Comparison of ENCODE assay signal across 1 cellular context in the genomic region with DNA sequence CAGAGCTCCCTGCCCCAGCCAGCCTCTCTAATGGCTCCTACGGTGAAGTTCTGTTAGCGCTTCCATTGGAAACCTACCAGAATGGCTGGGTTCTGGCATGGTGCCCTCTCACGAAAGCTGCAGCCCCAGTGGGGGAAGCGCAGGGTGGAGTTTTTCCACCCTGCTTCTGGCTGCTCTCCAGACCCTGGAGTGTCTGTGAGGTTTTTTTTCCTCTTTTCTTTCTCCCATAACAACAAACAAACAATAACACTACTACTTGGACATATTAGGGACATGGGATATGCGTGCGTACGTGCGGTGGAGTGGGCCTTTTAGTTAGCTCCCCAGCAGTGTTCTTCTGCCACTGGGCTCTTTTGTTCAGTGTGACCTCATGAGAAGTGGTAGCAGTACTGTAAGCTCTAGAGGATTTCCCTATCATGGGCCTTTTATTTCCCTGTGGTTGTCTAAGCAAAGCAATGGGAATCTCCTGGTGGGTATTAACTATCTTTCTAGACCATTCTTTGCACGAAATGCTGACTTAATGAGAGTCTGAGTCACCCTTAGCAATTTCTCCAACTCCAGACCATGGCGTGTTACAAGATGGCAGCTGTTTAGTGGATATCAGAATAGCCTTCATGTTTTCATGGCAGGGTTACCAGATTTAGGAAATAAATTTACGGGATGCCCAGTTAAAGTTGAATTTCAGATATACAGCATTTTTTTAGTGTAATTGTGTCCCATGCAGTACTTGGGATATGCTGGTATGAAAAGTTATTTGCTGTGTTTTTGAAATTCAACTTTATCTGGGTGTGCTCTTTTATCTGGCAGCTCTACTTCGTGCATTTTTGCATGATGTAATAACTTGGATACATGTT.
TF ChIP-seq lines count a peak whose summit lies in the region.

No MANE protein-coding gene starts in this region.

TF ChIP-seq in K562, 482 proteins besides CTCF, POLR2A, EP300 and RAD21 (continued from another document and continues in another):
- TF ChIP-seq, protein P1, sequence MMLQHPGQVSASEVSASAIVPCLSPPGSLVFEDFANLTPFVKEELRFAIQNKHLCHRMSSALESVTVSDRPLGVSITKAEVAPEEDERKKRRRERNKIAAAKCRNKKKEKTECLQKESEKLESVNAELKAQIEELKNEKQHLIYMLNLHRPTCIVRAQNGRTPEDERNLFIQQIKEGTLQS (IDR thresholded peaks at IDR 0.05) = peak; percentile 85
- TF ChIP-seq, protein P1 (CRISPR knock-in tag; conservative IDR thresholded peaks at IDR 0.05) = no peak; the same call in 1 of the 2 replicates
- no peak for TF ChIP-seq ZNF124 (CRISPR knock-in tag; IDR thresholded peaks at IDR 0.05)
- TF ChIP-seq, protein P2, sequence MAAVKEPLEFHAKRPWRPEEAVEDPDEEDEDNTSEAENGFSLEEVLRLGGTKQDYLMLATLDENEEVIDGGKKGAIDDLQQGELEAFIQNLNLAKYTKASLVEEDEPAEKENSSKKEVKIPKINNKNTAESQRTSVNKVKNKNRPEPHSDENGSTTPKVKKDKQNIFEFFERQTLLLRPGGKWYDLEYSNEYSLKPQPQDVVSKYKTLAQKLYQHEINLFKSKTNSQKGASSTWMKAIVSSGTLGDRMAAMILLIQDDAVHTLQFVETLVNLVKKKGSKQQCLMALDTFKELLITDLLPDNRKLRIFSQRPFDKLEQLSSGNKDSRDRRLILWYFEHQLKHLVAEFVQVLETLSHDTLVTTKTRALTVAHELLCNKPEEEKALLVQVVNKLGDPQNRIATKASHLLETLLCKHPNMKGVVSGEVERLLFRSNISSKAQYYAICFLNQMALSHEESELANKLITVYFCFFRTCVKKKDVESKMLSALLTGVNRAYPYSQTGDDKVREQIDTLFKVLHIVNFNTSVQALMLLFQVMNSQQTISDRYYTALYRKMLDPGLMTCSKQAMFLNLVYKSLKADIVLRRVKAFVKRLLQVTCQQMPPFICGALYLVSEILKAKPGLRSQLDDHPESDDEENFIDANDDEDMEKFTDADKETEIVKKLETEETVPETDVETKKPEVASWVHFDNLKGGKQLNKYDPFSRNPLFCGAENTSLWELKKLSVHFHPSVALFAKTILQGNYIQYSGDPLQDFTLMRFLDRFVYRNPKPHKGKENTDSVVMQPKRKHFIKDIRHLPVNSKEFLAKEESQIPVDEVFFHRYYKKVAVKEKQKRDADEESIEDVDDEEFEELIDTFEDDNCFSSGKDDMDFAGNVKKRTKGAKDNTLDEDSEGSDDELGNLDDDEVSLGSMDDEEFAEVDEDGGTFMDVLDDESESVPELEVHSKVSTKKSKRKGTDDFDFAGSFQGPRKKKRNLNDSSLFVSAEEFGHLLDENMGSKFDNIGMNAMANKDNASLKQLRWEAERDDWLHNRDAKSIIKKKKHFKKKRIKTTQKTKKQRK (IDR thresholded peaks at IDR 0.05; ENCODE audit: borderline replicate concordance, low read depth, low read length) = no peak
- TF ChIP-seq, protein P3, sequence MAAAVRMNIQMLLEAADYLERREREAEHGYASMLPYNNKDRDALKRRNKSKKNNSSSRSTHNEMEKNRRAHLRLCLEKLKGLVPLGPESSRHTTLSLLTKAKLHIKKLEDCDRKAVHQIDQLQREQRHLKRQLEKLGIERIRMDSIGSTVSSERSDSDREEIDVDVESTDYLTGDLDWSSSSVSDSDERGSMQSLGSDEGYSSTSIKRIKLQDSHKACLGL (CRISPR knock-in tag; IDR thresholded peaks at IDR 0.05; ENCODE audit: borderline replicate concordance, poor library complexity, severe bottlenecking) = no peak
- TF ChIP-seq NEUROD1 (IDR thresholded peaks at IDR 0.05; ENCODE audit: borderline replicate concordance, low read depth, low read length, partially characterized antibody) = no peak
- TF ChIP-seq ZNF75A (CRISPR knock-in tag; IDR thresholded peaks at IDR 0.05) = no peak
- TF ChIP-seq POLR2AphosphoS5 (IDR thresholded peaks at IDR 0.05; ENCODE audit: control insufficient read depth, insufficient read depth, low read depth, low read length) = no peak
- TF ChIP-seq, protein P4, sequence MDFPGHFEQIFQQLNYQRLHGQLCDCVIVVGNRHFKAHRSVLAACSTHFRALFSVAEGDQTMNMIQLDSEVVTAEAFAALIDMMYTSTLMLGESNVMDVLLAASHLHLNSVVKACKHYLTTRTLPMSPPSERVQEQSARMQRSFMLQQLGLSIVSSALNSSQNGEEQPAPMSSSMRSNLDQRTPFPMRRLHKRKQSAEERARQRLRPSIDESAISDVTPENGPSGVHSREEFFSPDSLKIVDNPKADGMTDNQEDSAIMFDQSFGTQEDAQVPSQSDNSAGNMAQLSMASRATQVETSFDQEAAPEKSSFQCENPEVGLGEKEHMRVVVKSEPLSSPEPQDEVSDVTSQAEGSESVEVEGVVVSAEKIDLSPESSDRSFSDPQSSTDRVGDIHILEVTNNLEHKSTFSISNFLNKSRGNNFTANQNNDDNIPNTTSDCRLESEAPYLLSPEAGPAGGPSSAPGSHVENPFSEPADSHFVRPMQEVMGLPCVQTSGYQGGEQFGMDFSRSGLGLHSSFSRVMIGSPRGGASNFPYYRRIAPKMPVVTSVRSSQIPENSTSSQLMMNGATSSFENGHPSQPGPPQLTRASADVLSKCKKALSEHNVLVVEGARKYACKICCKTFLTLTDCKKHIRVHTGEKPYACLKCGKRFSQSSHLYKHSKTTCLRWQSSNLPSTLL (IDR thresholded peaks at IDR 0.05) = no peak
- peak; percentile 79; the same call in 1 of the 2 replicates for TF ChIP-seq NFRKB (IDR thresholded peaks at IDR 0.05; ENCODE audit: low read depth)
- no peak for TF ChIP-seq ZNF212 (CRISPR knock-in tag; IDR thresholded peaks at IDR 0.05)
- TF ChIP-seq, protein P5, sequence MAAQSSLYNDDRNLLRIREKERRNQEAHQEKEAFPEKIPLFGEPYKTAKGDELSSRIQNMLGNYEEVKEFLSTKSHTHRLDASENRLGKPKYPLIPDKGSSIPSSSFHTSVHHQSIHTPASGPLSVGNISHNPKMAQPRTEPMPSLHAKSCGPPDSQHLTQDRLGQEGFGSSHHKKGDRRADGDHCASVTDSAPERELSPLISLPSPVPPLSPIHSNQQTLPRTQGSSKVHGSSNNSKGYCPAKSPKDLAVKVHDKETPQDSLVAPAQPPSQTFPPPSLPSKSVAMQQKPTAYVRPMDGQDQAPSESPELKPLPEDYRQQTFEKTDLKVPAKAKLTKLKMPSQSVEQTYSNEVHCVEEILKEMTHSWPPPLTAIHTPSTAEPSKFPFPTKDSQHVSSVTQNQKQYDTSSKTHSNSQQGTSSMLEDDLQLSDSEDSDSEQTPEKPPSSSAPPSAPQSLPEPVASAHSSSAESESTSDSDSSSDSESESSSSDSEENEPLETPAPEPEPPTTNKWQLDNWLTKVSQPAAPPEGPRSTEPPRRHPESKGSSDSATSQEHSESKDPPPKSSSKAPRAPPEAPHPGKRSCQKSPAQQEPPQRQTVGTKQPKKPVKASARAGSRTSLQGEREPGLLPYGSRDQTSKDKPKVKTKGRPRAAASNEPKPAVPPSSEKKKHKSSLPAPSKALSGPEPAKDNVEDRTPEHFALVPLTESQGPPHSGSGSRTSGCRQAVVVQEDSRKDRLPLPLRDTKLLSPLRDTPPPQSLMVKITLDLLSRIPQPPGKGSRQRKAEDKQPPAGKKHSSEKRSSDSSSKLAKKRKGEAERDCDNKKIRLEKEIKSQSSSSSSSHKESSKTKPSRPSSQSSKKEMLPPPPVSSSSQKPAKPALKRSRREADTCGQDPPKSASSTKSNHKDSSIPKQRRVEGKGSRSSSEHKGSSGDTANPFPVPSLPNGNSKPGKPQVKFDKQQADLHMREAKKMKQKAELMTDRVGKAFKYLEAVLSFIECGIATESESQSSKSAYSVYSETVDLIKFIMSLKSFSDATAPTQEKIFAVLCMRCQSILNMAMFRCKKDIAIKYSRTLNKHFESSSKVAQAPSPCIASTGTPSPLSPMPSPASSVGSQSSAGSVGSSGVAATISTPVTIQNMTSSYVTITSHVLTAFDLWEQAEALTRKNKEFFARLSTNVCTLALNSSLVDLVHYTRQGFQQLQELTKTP (IDR thresholded peaks at IDR 0.05; ENCODE audit: low read depth in 1 of 2, partially characterized antibody in 2 of 2) = no peak
- TF ChIP-seq MCM5 (IDR thresholded peaks at IDR 0.05; ENCODE audit: low read depth) = no peak
- TF ChIP-seq, protein P6, sequence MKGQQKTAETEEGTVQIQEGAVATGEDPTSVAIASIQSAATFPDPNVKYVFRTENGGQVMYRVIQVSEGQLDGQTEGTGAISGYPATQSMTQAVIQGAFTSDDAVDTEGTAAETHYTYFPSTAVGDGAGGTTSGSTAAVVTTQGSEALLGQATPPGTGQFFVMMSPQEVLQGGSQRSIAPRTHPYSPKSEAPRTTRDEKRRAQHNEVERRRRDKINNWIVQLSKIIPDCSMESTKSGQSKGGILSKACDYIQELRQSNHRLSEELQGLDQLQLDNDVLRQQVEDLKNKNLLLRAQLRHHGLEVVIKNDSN (CRISPR knock-in tag; IDR thresholded peaks at IDR 0.05) = no peak
- TF ChIP-seq PML (IDR thresholded peaks at IDR 0.05; ENCODE audit: low read length) = no peak
- TF ChIP-seq BRCA1 (IDR thresholded peaks at IDR 0.05) = no peak
- TF ChIP-seq BRCA1 (CRISPR knock-in tag; IDR thresholded peaks at IDR 0.05) = no peak
- TF ChIP-seq MYBL2 (IDR thresholded peaks at IDR 0.05; ENCODE audit: low read depth) = no peak
- TF ChIP-seq MYBL2 (CRISPR knock-in tag; IDR thresholded peaks at IDR 0.05; ENCODE audit: borderline replicate concordance) = no peak
- TF ChIP-seq, protein P7, sequence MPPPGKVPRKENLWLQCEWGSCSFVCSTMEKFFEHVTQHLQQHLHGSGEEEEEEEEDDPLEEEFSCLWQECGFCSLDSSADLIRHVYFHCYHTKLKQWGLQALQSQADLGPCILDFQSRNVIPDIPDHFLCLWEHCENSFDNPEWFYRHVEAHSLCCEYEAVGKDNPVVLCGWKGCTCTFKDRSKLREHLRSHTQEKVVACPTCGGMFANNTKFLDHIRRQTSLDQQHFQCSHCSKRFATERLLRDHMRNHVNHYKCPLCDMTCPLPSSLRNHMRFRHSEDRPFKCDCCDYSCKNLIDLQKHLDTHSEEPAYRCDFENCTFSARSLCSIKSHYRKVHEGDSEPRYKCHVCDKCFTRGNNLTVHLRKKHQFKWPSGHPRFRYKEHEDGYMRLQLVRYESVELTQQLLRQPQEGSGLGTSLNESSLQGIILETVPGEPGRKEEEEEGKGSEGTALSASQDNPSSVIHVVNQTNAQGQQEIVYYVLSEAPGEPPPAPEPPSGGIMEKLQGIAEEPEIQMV (tag; conservative IDR thresholded peaks at IDR 0.05; ENCODE audit: low read depth) = no peak
- TF ChIP-seq ZNF146 (CRISPR knock-in tag; IDR thresholded peaks at IDR 0.05; ENCODE audit: unreplicated experiment) = no peak
- TF ChIP-seq GATAD2B (IDR thresholded peaks at IDR 0.05; ENCODE audit: borderline replicate concordance) = no peak
- TF ChIP-seq CBX3 (IDR thresholded peaks at IDR 0.05; ENCODE audit: borderline replicate concordance in 1 of 2, low read length in 2 of 2) = peak in 1 of 2 experiments; percentile 55; a peak in 1 of 3 replicates
- no peak for TF ChIP-seq SMC3 (conservative IDR thresholded peaks at IDR 0.05; ENCODE audit: insufficient read depth, low read depth, low read length)
- TF ChIP-seq RBFOX2 (IDR thresholded peaks at IDR 0.05; ENCODE audit: low read depth, low read length) = no peak
- no peak for TF ChIP-seq HNRNPH1 (optimal IDR thresholded peaks at IDR 0.05; ENCODE audit: low read depth, low read length)
- TF ChIP-seq, protein P8, sequence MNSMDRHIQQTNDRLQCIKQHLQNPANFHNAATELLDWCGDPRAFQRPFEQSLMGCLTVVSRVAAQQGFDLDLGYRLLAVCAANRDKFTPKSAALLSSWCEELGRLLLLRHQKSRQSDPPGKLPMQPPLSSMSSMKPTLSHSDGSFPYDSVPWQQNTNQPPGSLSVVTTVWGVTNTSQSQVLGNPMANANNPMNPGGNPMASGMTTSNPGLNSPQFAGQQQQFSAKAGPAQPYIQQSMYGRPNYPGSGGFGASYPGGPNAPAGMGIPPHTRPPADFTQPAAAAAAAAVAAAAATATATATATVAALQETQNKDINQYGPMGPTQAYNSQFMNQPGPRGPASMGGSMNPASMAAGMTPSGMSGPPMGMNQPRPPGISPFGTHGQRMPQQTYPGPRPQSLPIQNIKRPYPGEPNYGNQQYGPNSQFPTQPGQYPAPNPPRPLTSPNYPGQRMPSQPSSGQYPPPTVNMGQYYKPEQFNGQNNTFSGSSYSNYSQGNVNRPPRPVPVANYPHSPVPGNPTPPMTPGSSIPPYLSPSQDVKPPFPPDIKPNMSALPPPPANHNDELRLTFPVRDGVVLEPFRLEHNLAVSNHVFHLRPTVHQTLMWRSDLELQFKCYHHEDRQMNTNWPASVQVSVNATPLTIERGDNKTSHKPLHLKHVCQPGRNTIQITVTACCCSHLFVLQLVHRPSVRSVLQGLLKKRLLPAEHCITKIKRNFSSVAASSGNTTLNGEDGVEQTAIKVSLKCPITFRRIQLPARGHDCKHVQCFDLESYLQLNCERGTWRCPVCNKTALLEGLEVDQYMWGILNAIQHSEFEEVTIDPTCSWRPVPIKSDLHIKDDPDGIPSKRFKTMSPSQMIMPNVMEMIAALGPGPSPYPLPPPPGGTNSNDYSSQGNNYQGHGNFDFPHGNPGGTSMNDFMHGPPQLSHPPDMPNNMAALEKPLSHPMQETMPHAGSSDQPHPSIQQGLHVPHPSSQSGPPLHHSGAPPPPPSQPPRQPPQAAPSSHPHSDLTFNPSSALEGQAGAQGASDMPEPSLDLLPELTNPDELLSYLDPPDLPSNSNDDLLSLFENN (IDR thresholded peaks at IDR 0.05; ENCODE audit: low read depth in 2 of 2, low read length in 2 of 2) = no peak
- TF ChIP-seq FOXM1 (IDR thresholded peaks at IDR 0.05; ENCODE audit: low read depth) = no peak
- TF ChIP-seq FOXM1 (CRISPR knock-in tag; IDR thresholded peaks at IDR 0.05; ENCODE audit: low read depth) = no peak
- TF ChIP-seq, protein P9, sequence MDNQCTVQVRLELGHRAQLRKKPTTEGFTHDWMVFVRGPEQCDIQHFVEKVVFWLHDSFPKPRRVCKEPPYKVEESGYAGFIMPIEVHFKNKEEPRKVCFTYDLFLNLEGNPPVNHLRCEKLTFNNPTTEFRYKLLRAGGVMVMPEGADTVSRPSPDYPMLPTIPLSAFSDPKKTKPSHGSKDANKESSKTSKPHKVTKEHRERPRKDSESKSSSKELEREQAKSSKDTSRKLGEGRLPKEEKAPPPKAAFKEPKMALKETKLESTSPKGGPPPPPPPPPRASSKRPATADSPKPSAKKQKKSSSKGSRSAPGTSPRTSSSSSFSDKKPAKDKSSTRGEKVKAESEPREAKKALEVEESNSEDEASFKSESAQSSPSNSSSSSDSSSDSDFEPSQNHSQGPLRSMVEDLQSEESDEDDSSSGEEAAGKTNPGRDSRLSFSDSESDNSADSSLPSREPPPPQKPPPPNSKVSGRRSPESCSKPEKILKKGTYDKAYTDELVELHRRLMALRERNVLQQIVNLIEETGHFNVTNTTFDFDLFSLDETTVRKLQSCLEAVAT (IDR thresholded peaks at IDR 0.05) = no peak
- TF ChIP-seq, protein P10, sequence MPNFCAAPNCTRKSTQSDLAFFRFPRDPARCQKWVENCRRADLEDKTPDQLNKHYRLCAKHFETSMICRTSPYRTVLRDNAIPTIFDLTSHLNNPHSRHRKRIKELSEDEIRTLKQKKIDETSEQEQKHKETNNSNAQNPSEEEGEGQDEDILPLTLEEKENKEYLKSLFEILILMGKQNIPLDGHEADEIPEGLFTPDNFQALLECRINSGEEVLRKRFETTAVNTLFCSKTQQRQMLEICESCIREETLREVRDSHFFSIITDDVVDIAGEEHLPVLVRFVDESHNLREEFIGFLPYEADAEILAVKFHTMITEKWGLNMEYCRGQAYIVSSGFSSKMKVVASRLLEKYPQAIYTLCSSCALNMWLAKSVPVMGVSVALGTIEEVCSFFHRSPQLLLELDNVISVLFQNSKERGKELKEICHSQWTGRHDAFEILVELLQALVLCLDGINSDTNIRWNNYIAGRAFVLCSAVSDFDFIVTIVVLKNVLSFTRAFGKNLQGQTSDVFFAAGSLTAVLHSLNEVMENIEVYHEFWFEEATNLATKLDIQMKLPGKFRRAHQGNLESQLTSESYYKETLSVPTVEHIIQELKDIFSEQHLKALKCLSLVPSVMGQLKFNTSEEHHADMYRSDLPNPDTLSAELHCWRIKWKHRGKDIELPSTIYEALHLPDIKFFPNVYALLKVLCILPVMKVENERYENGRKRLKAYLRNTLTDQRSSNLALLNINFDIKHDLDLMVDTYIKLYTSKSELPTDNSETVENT (CRISPR knock-in tag; IDR thresholded peaks at IDR 0.05) = no peak
